Comparison of ENCODE assay signal across 8 cellular contexts in genomic region chr18:3261393-3262233, GRCh38. TPM values are rescaled to one million over a fixed set of nuclear protein-coding genes. Genes with fewer than 3 reads are reported as not detected.
DNase-seq lines count a peak whose midpoint lies in the region; ATAC-seq and TF ChIP-seq lines count a peak whose summit lies in the region.

TSS of gene MYL12B (plus strand) at chr18:3262133. CDS start at chr18:3272899, 10,766 bp downstream.

- H3K4me1 ChIP-seq in CD4-positive, alpha-beta memory T cell (ENCODE audit: insufficient read depth, low read length) = peaks cover 81% of the 10 kb centered on the region
- peaks cover 46% of the 10 kb centered on the region for H3K4me1 ChIP-seq in OCI-LY1 (ENCODE audit: insufficient read depth, low read length, severe bottlenecking)

- CTCF ChIA-PET in CD4-positive, alpha-beta memory T cell (lab: Charles Lee; ENCODE audit: partially characterized antibody) = interaction anchor here (0.8 to 3.4 kb wide), 6 partner anchors 11 to 267 kb away, joined by 3 to 41 read pairs (median 6); partner anchors contain the start of gene MYL12A

- H3K27ac Mint-ChIP-seq in CD4-positive, alpha-beta memory T cell = peak within 1 kb of the TSS; percentile 98 to 100 (median 99)

- TF ChIP-seq CTCF in OCI-LY1 (IDR thresholded peaks at IDR 0.05; ENCODE audit: low read length) (no peak), epithelial cell of esophagus (IDR thresholded peaks at IDR 0.05; ENCODE audit: insufficient read depth, low read depth, low read length, missing control alignments) (no peak)

- H3K9ac ChIP-seq in OCI-LY1 (ENCODE audit: low read length) = peak within 1 kb of the TSS; percentile 96

- no peaks in the 10 kb centered on the region for H3K9me2 ChIP-seq in OCI-LY1 (ENCODE audit: low read depth, low read length)

- DNase-seq in CD4-positive, alpha-beta memory T cell = peak; percentile 83 to 91 (median 86)
- DNase-seq in activated T-cell treated with anti-CD3 and anti-CD28 coated beads for 1 hour (ENCODE audit: low read depth) = peak; percentile 72
- peak; percentile 83 for DNase-seq in epithelial cell of esophagus (ENCODE audit: low read depth)
- DNase-seq in mucosa of gallbladder (ENCODE audit: low spot score) = peak; percentile 74
- DNase-seq in stimulated activated CD8-positive, alpha-beta memory T cell treated with anti-CD3 and anti-CD28 coated beads, Interleukin-7, amount 100 ng/mL, for 1 hour (ENCODE audit: low read depth in 2 of 2) = peak; percentile 56 to 57

- peak within 1 kb of the TSS; percentile 90 for H3K27ac ChIP-seq in CD4-positive, alpha-beta memory T cell (ENCODE audit: low read depth, low read length)
- H3K27ac ChIP-seq in OCI-LY1 (ENCODE audit: low read depth, low read length, poor library complexity, severe bottlenecking) = peak within 1 kb of the TSS; percentile 73

- peaks cover 18 to 56% of the 10 kb centered on the region in 2 donors for H3K36me3 Mint-ChIP-seq in CD4-positive, alpha-beta memory T cell

- H3K4me2 ChIP-seq in OCI-LY1 (ENCODE audit: low read length) = peak within 1 kb of the TSS; percentile 69

- H3K79me2 ChIP-seq in OCI-LY1 (ENCODE audit: insufficient read depth, low read length) = peaks cover 42% of the 10 kb centered on the region

- POLR2A ChIA-PET in CD4-positive, alpha-beta memory T cell (lab: Charles Lee; ENCODE audit: partially characterized antibody) = interaction anchor here (0.7 to 9.0 kb wide), 29 partner anchors 8 to 625 kb away, joined by 3 to 418 read pairs (median 5); partner anchors contain the start of genes LPIN2, MYL12A and TGIF1

- no peak within 1 kb of the TSS for H2AFZ ChIP-seq in OCI-LY1 (ENCODE audit: low read length)

- H3F3A ChIP-seq in OCI-LY1 (ENCODE audit: insufficient read depth, low read length) = no peaks in the 10 kb centered on the region

- no peaks in the 10 kb centered on the region for H3K9me3 ChIP-seq in CD4-positive, alpha-beta memory T cell (ENCODE audit: control insufficient read depth in 1 of 2, low read length in 2 of 2)
- no peaks in the 10 kb centered on the region for H3K9me3 ChIP-seq in OCI-LY1 (ENCODE audit: low read length)

- H3K27me3 Mint-ChIP-seq in CD4-positive, alpha-beta memory T cell = no peaks in the 10 kb centered on the region

- H3K36me3 ChIP-seq in CD4-positive, alpha-beta memory T cell (ENCODE audit: insufficient read depth, low read length) = peaks cover 21% of the 10 kb centered on the region
- peaks cover 17% of the 10 kb centered on the region for H3K36me3 ChIP-seq in OCI-LY1 (ENCODE audit: insufficient read depth, low read length)

- no peaks in the 10 kb centered on the region for H4K20me1 ChIP-seq in OCI-LY1 (ENCODE audit: insufficient read depth, low read length)

- peaks cover 57 to 92% (median 70%) of the 10 kb centered on the region in 4 donors for H3K4me1 Mint-ChIP-seq in CD4-positive, alpha-beta memory T cell

- H3K9me3 Mint-ChIP-seq in CD4-positive, alpha-beta memory T cell = no peaks in the 10 kb centered on the region

- ATAC-seq in GM19351 (IDR thresholded peaks at IDR 0.05; ENCODE audit: unreplicated experiment) = peak; percentile 82
- ATAC-seq in HG03469 (IDR thresholded peaks at IDR 0.05; ENCODE audit: unreplicated experiment) = peak; percentile 68

- peak within 1 kb of the TSS; percentile 94 to 100 (median 98) for H3K4me3 Mint-ChIP-seq in CD4-positive, alpha-beta memory T cell

- H3K4me3 ChIP-seq in CD4-positive, alpha-beta memory T cell (ENCODE audit: low read length in 2 of 2) = peak within 1 kb of the TSS; percentile 89 to 94
- peak within 1 kb of the TSS; percentile 95 for H3K4me3 ChIP-seq in OCI-LY1 (ENCODE audit: low read depth, low read length, poor library complexity, severe bottlenecking)
- H3K4me3 ChIP-seq in epithelial cell of esophagus (ENCODE audit: low read length) = peak within 1 kb of the TSS; percentile 66

- intact Hi-C loops in CD4-positive, alpha-beta memory T cell (cut with micrococcal nuclease) = loop anchor here (1.0 to 5.0 kb wide), 5 partner anchors 13 to 341 kb away; partner anchors contain the start of gene LPIN2

- no peaks in the 10 kb centered on the region for H3K27me3 ChIP-seq in CD4-positive, alpha-beta memory T cell (ENCODE audit: insufficient read depth, low read length)
- no peaks in the 10 kb centered on the region for H3K27me3 ChIP-seq in OCI-LY1 (ENCODE audit: insufficient read depth, low read length)

RNA-seq across cellular contexts. Expression of gene MYL12B, which starts in this region (rescaled TPM):
- total RNA-seq in CD4-positive, alpha-beta memory T cell = 100 to 1,000 TPM; 199 to 219 TPM
- polyA plus RNA-seq in CD4-positive, alpha-beta memory T cell = 1,000 to 10,000 TPM in 1 of 2 donors, 100 to 1,000 TPM in 1; 962 to 1,169 TPM
- total RNA-seq in mucosa of gallbladder = 342 TPM

Comparison
In these comparisons a context has a peak if more than half of its experiments do, and no peak if none do; other contexts are left out.
1. Peak in every context shown above with its lines: DNase-seq, ATAC-seq, H3K4me3 ChIP-seq and H3K27ac ChIP-seq.